ENCODE assay signal across 8 cellular contexts in genomic region chr1:42767510-42767924, GRCh38. TPM values are rescaled to one million over a fixed set of nuclear protein-coding genes. Genes with fewer than 3 reads are reported as not detected.
A peak's percentile ranks its signal among the peaks of the same experiment; 100 is the strongest.
DNase-seq lines count a peak whose midpoint lies in the region; ATAC-seq and TF ChIP-seq lines count a peak whose summit lies in the region.

No MANE protein-coding gene starts in this region.

- H4K20me1 ChIP-seq in SU-DHL-6 (ENCODE audit: low read depth, low read length) = peaks cover 4% of the 10 kb centered on the region; the same call in 1 of the 2 replicates

- ATAC-seq in HG02973 (IDR thresholded peaks at IDR 0.05; ENCODE audit: unreplicated experiment) = peak; percentile 22

- CTCF ChIA-PET in activated CD4-positive, alpha-beta T cell treated with anti-CD3 and anti-CD28 coated beads, Interleukin-2, amount 10 ng/mL, durations not matched to agents 7 days and 5 days (lab: Charles Lee) = interaction anchor here (0.7 to 2.7 kb wide), 12 partner anchors 10 to 624 kb away, joined by 3 to 21 read pairs (median 6); partner anchors contain the start of genes ERMAP, PPIH, SVBP and TMEM269

- H3K4me1 ChIP-seq in sigmoid colon = peaks cover 0 to 45% (median 40%) of the 10 kb centered on the region in 4 donors

- H3K79me2 ChIP-seq in SU-DHL-6 (ENCODE audit: insufficient read depth, low read length) = peaks cover 61% of the 10 kb centered on the region

- peak overlapping the region; percentile 81 for H2AFZ ChIP-seq in SU-DHL-6 (ENCODE audit: low read depth, low read length, severe bottlenecking)

- TF ChIP-seq POLR2A in sigmoid colon (IDR thresholded peaks at IDR 0.05) = no peak

- H3K27me3 ChIP-seq in SU-DHL-6 (ENCODE audit: low read length) = no peaks in the 10 kb centered on the region
- H3K27me3 ChIP-seq in sigmoid colon = no peaks in the 10 kb centered on the region

- no peaks in the 10 kb centered on the region for H3K9me3 Mint-ChIP-seq in activated CD4-positive, alpha-beta T cell treated with anti-CD3 and anti-CD28 coated beads, Interleukin-2, amount 10 ng/mL, durations not matched to agents 7 days and 5 days

- H3K27me3 Mint-ChIP-seq in activated CD4-positive, alpha-beta T cell treated with anti-CD3 and anti-CD28 coated beads, Interleukin-2, amount 10 ng/mL, durations not matched to agents 7 days and 5 days = no peaks in the 10 kb centered on the region

- H3K36me3 ChIP-seq in SU-DHL-6 (ENCODE audit: low read length) (no peaks in the 10 kb centered on the region), sigmoid colon (no peaks in the 10 kb centered on the region)

- peak overlapping the region; percentile 90 for H3K4me2 ChIP-seq in SU-DHL-6 (ENCODE audit: low read depth, low read length, poor library complexity, severe bottlenecking)

- WGBS in sigmoid colon, 2 donors = 0% methylated on average over 21 of the region's 21 CpGs

- peak overlapping the region; percentile 55 for H3K27ac ChIP-seq in SU-DHL-6 (ENCODE audit: low read depth, low read length)
- peak overlapping the region; percentile 90 to 95 (median 94) for H3K27ac ChIP-seq in sigmoid colon

- peaks cover 36% of the 10 kb centered on the region for H3K4me1 Mint-ChIP-seq in activated CD4-positive, alpha-beta T cell treated with anti-CD3 and anti-CD28 coated beads, Interleukin-2, amount 10 ng/mL, durations not matched to agents 7 days and 5 days

- no peak for DNase-seq in activated CD4-positive, alpha-beta T cell treated with anti-CD3 and anti-CD28 coated beads, Interleukin-2, amount 10 ng/mL, durations not matched to agents 7 days and 5 days
- no peak for DNase-seq in activated CD4-positive, alpha-beta T cell treated with anti-CD3 and anti-CD28 coated beads for 1 hour
- DNase-seq in germinal center (ENCODE audit: low spot score) = peak; percentile 16
- DNase-seq in sigmoid colon = no peak
- DNase-seq in stimulated activated CD4-positive, alpha-beta T cell treated with anti-CD3 and anti-CD28 coated beads, Interleukin-12 subunit alpha, Interleukin-12 subunit beta, amount 100 ng/mL, for 4 hours = no peak
- DNase-seq in iPS-NIHi11 (ENCODE audit: low spot score) = no peak

- peaks cover 23% of the 10 kb centered on the region for H3K36me3 Mint-ChIP-seq in activated CD4-positive, alpha-beta T cell treated with anti-CD3 and anti-CD28 coated beads, Interleukin-2, amount 10 ng/mL, durations not matched to agents 7 days and 5 days (ENCODE audit: low read depth)

- H3K9me3 ChIP-seq in SU-DHL-6 (ENCODE audit: insufficient read depth, low read length) = no peaks in the 10 kb centered on the region
- no peaks in the 10 kb centered on the region for H3K9me3 ChIP-seq in sigmoid colon

- no peak for TF ChIP-seq EP300 in sigmoid colon (IDR thresholded peaks at IDR 0.05)

- H3K9me2 ChIP-seq in SU-DHL-6 (replicated peaks; ENCODE audit: insufficient read depth, low read length) = no peaks in the 10 kb centered on the region

- POLR2A ChIA-PET in activated CD4-positive, alpha-beta T cell treated with anti-CD3 and anti-CD28 coated beads, Interleukin-2, amount 10 ng/mL, durations not matched to agents 7 days and 5 days (lab: Charles Lee) = interaction anchor here (0.6 to 1.3 kb wide), 5 partner anchors 10 to 775 kb away, joined by 3 to 5 read pairs (median 3); partner anchors contain the start of genes TMEM269 and ZNF691

- no peak overlapping the region for H3K4me3 Mint-ChIP-seq in activated CD4-positive, alpha-beta T cell treated with anti-CD3 and anti-CD28 coated beads, Interleukin-2, amount 10 ng/mL, durations not matched to agents 7 days and 5 days

- intact Hi-C loops in sigmoid colon (cut with DNase I) = loop anchor here (1.0 to 10.0 kb wide), 9 partner anchors 49 to 433 kb away; partner anchors contain the start of genes CFAP57, EBNA1BP2, FOXJ3 and PPIH

- H3K27ac Mint-ChIP-seq in activated CD4-positive, alpha-beta T cell treated with anti-CD3 and anti-CD28 coated beads, Interleukin-2, amount 10 ng/mL, durations not matched to agents 7 days and 5 days = peak overlapping the region; percentile 97

- TF ChIP-seq CTCF in SU-DHL-6 (IDR thresholded peaks at IDR 0.05; ENCODE audit: insufficient read depth, low read length, poor library complexity, severe bottlenecking) (no peak), sigmoid colon (IDR thresholded peaks at IDR 0.05) (no peak)

- H3K4me3 ChIP-seq in SU-DHL-6 (ENCODE audit: insufficient read depth, low read length, poor library complexity, severe bottlenecking) (peak overlapping the region; percentile 69), sigmoid colon (peak overlapping the region; percentile 91 to 98 (median 94))

- H3F3A ChIP-seq in SU-DHL-6 (ENCODE audit: insufficient read depth) = no peaks in the 10 kb centered on the region

- H3K9ac ChIP-seq in SU-DHL-6 (ENCODE audit: low read length) = peak overlapping the region; percentile 88

RNA-seq across cellular contexts. Expression of gene C1orf50, which starts 0.5 kb away (rescaled TPM):
- 1 to 10 TPM; 7.0 to 9.4 TPM for total RNA-seq in activated CD4-positive, alpha-beta T cell treated with anti-CD3 and anti-CD28 coated beads, Interleukin-2, amount 10 ng/mL, durations not matched to agents 7 days and 5 days
- total RNA-seq in sigmoid colon = 1 to 10 TPM; 2.2 to 6.9 (median 4.2) TPM
- polyA plus RNA-seq in sigmoid colon = 1 to 10 TPM; 2.3 to 5.2 (median 2.4) TPM

RNA-seq across cellular contexts. Expression of gene P3H1, which starts 0.7 kb away (rescaled TPM):
- total RNA-seq in activated CD4-positive, alpha-beta T cell treated with anti-CD3 and anti-CD28 coated beads, Interleukin-2, amount 10 ng/mL, durations not matched to agents 7 days and 5 days = 10 to 100 TPM; 39.7 to 41.5 TPM
- total RNA-seq in sigmoid colon = 10 to 100 TPM; 15.3 to 23.3 (median 19.1) TPM
- polyA plus RNA-seq in sigmoid colon = 10 to 100 TPM in 1 of 3 donors, 1 to 10 TPM in 2; 1.8 to 18.4 (median 6.2) TPM

RNA-seq across cellular contexts. Expression of gene TMEM269, which starts 17.3 kb away (rescaled TPM):
- under 1 TPM; 0.21 to 0.25 TPM for total RNA-seq in activated CD4-positive, alpha-beta T cell treated with anti-CD3 and anti-CD28 coated beads, Interleukin-2, amount 10 ng/mL, durations not matched to agents 7 days and 5 days
- not detected for total RNA-seq in sigmoid colon
- under 1 TPM in 1 of 3 donors, not detected in 2; 0.04 TPM for polyA plus RNA-seq in sigmoid colon

RNA-seq across cellular contexts. Expression of gene CLDN19, which starts 27.5 kb away (rescaled TPM):
- total RNA-seq in activated CD4-positive, alpha-beta T cell treated with anti-CD3 and anti-CD28 coated beads, Interleukin-2, amount 10 ng/mL, durations not matched to agents 7 days and 5 days = not detected
- not detected for total RNA-seq in sigmoid colon
- under 1 TPM in 1 of 3 donors, not detected in 2; 0.03 TPM for polyA plus RNA-seq in sigmoid colon

RNA-seq across cellular contexts. Expression of gene ERMAP, which starts 49.4 kb away (rescaled TPM):
- total RNA-seq in activated CD4-positive, alpha-beta T cell treated with anti-CD3 and anti-CD28 coated beads, Interleukin-2, amount 10 ng/mL, durations not matched to agents 7 days and 5 days = 1 to 10 TPM; 7.7 to 7.8 TPM
- 10 to 100 TPM in 2 of 4 donors, 1 to 10 TPM in 2; 7.9 to 18.6 (median 11.9) TPM for total RNA-seq in sigmoid colon
- 10 to 100 TPM in 1 of 3 donors, 1 to 10 TPM in 2; 3.5 to 12.0 (median 6.3) TPM for polyA plus RNA-seq in sigmoid colon
